ENCODE assay signal across 28 cellular contexts in the genomic region with DNA sequence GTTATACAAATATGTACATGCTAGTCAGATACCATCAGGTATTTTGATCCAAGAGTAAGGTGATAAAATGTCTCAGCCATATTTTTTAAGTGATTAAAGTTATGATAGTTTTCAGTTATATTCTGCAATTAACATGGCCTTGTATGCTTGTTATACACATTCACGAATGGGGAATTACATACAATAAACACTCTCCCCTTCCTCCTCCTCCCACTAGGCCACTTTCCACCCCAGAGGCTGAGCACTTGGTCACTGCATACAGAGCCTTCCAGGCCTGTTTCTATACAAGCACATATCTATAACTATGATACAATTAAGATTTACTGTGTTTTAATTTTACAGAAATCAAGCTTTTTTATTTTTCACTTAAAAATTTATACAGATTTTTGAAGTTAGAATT.
"Had no signal": no experiment of that assay in that cellular context is flagged by ENCODE, and none has a peak within 500 bp of the region (broad histone marks: within the 10 kb centered on the region; RNA-seq: fewer than 3 reads in every experiment).

No MANE protein-coding gene starts in this region.

- DNase-seq: Karpas-422, KBM-7, MG63, NCI-H1048, NCI-H1092 treated with DMSO at 0.1 percent for 48 hours, NCI-H1436, NCI-H1694, NCI-H187, NCI-H1930, NCI-H2029 treated with DMSO at 0.1 percent for 48 hours, NCI-H2081 treated with DMSO at 0.1 percent for 48 hours, NCI-H2107, NCI-H2171 treated with DMSO at 0.1 percent for 48 hours, NCI-H226, NCI-H446 treated with DMSO at 0.1 percent for 48 hours, NCI-H510A, NCI-H524, PC-9, SHP77, SIG-M5, SJCRH30, SW 1271 had no signal

- H3K27ac ChIP-seq: KMS-11, PC-9, RWPE1, SJCRH30, SK-N-MC had no signal

- H3K4me2 ChIP-seq: KMS-11, PC-9 had no signal

- H3K27me3 ChIP-seq: MG63, SJCRH30 had no signal

- H3K4me1 ChIP-seq: SJCRH30 had no signal

- ATAC-seq: Panc1, Right ventricle myocardium inferior, SK-N-SH treated with all-trans-retinoic acid at 6 μM for 48 hours had no signal

- H2AFZ ChIP-seq: PC-9 had no signal

- H3K4me3 ChIP-seq: MG63, PC-9, SJCRH30, SK-N-MC had no signal

- H3K36me3 ChIP-seq: MG63, SJCRH30 had no signal

- H3K9ac ChIP-seq: KMS-11 had no signal

- H3K9me3 ChIP-seq: SJCRH30 had no signal
